11 cellular contexts compared by ENCODE assay signal in genomic region chr1:192489046-192489445, GRCh38.
DNase-seq lines count a peak whose midpoint lies in the region; ATAC-seq and TF ChIP-seq lines count a peak whose summit lies in the region.
"Had no signal": no experiment of that assay in that cellular context is flagged by ENCODE, and none has a peak within 500 bp of the region (broad histone marks: within the 10 kb centered on the region; RNA-seq: fewer than 3 reads in every experiment).

No MANE protein-coding gene starts in this region.

- peak; percentile 88 for ATAC-seq in SK-N-SH treated with all-trans-retinoic acid at 6 μM for 48 hours
- no peak for ATAC-seq in lung (ENCODE audit: insufficient read depth, low FRiP score)
- ATAC-seq in GM21447 (IDR thresholded peaks at IDR 0.05; ENCODE audit: unreplicated experiment) = no peak

- H3K4me1 ChIP-seq in lung (ENCODE audit: control insufficient read depth in 2 of 2, insufficient read depth in 2 of 2, low read length in 2 of 2) = no peaks in the 10 kb centered on the region
- H3K4me1 ChIP-seq: SJSA1 had no signal

- H3K27me3 Mint-ChIP-seq in type B pancreatic cell = no peaks in the 10 kb centered on the region

- no peaks in the 10 kb centered on the region for H3K36me3 ChIP-seq in lung (ENCODE audit: control insufficient read depth in 2 of 2, insufficient read depth in 2 of 2, low read length in 2 of 2)
- H3K36me3 ChIP-seq: SJSA1 had no signal

- no peaks in the 10 kb centered on the region for H3K27me3 ChIP-seq in lung (ENCODE audit: control insufficient read depth, insufficient read depth)
- H3K27me3 ChIP-seq: SJSA1 had no signal

- H3K9me3 Mint-ChIP-seq in type B pancreatic cell = peaks cover 8% of the 10 kb centered on the region

- H3K36me3 Mint-ChIP-seq in type B pancreatic cell = peaks cover 4% of the 10 kb centered on the region

- in situ Hi-C loops in KBM-7 (cut with MboI; ENCODE audit: low pct_unique_long_range_greater_than_20kb, low sequenced_read_pairs) = loop anchor here (25.0 kb wide), 1 partner anchor 523 kb away; no protein-coding TSS in a partner anchor

- WGBS in lung, 2 donors = 66 to 81% methylated on average over 1 of the region's 1 CpG

- DNase-seq in DMS53 (lab: John Stamatoyannopoulos, UW) (peak; percentile 41), DMS53 treated with DMSO at 0.1 percent for 48 hours (lab: John Stamatoyannopoulos, UW; ENCODE audit: unreplicated experiment) (no peak), lung (ENCODE audit: low spot score) (no peak), type B pancreatic cell (ENCODE audit: extremely low spot score, unreplicated experiment) (no peak), KBM-7 (no peak), HuH-7.5 (ENCODE audit: low spot score) (no peak)
- DNase-seq: 8988T; activated effector memory CD4-positive, alpha-beta T cell treated with Interleukin-2 at 50 U/mL for 16 hours had no signal

- no peak overlapping the region for H3K4me3 ChIP-seq in lung
- H3K4me3 ChIP-seq: SJSA1 had no signal

- peaks cover 44% of the 10 kb centered on the region for H3K4me1 Mint-ChIP-seq in type B pancreatic cell (ENCODE audit: unreplicated experiment)

- H3K27ac ChIP-seq in lung (ENCODE audit: low read depth in 1 of 2, low read length in 1 of 2) = peak overlapping the region; percentile 39 to 45
- H3K27ac ChIP-seq: SJSA1 had no signal

- no peaks in the 10 kb centered on the region for H3K9me3 ChIP-seq in lung (ENCODE audit: control insufficient read depth in 2 of 2, insufficient read depth in 1 of 2, low read length in 1 of 2)
- H3K9me3 ChIP-seq: SJSA1 had no signal

- H3K27ac Mint-ChIP-seq in type B pancreatic cell = peak overlapping the region; percentile 79

- TF ChIP-seq CTCF in lung (IDR thresholded peaks at IDR 0.05; ENCODE audit: control extremely low read depth, extremely low read depth) = no peak
- no peak for TF ChIP-seq CTCF in type B pancreatic cell (conservative IDR thresholded peaks at IDR 0.05)

- H3K4me3 Mint-ChIP-seq in type B pancreatic cell = no peak overlapping the region

TF ChIP-seq in SK-N-SH treated with all-trans-retinoic acid at 6 μM for 48 hours, 23 proteins besides CTCF, POLR2A, EP300 and RAD21:
- TF ChIP-seq ZC3H10 (CRISPR knock-in tag; IDR thresholded peaks at IDR 0.05) (peak; percentile 82), PATZ1 (CRISPR knock-in tag; IDR thresholded peaks at IDR 0.05; ENCODE audit: borderline replicate concordance) (no peak), POU6F1 (CRISPR knock-in tag; IDR thresholded peaks at IDR 0.05; ENCODE audit: borderline replicate concordance, low read depth) (no peak), TCF4 (CRISPR knock-in tag; IDR thresholded peaks at IDR 0.05; ENCODE audit: borderline replicate concordance) (peak; percentile 95; the same call in 1 of the 2 replicates), BACH2 (CRISPR knock-in tag; IDR thresholded peaks at IDR 0.05; ENCODE audit: borderline replicate concordance) (0 out of 2 replicates have a peak, but pooled peaks have one; percentile 26), TSHZ2 (CRISPR knock-in tag; IDR thresholded peaks at IDR 0.05) (no peak), GLIS3 (CRISPR knock-in tag; IDR thresholded peaks at IDR 0.05) (no peak), TOX (CRISPR knock-in tag; IDR thresholded peaks at IDR 0.05; ENCODE audit: borderline replicate concordance) (peak; percentile 91)
